11 cellular contexts compared by ENCODE assay signal in genomic region chr2:101558740-101559508, GRCh38.
DNase-seq lines count a peak whose midpoint lies in the region; ATAC-seq, FAIRE-seq and TF ChIP-seq lines count a peak whose summit lies in the region.
"Had no signal": no experiment of that assay in that cellular context is flagged by ENCODE, and none has a peak within 500 bp of the region (broad histone marks: within the 10 kb centered on the region; RNA-seq: fewer than 3 reads in every experiment).

No MANE protein-coding gene starts in this region.

- H3K9me3 ChIP-seq in astrocyte (ENCODE audit: insufficient read depth, low read depth, low read length) (no peaks in the 10 kb centered on the region), pancreas (no peaks in the 10 kb centered on the region)

- H3K27ac Mint-ChIP-seq in astrocyte (ENCODE audit: unreplicated experiment): no peak overlapping the region

- peaks cover 17% of the 10 kb centered on the region for H3K9me3 Mint-ChIP-seq in astrocyte (ENCODE audit: unreplicated experiment)

- peak overlapping the region; percentile 30 for H3K4me2 ChIP-seq in astrocyte (ENCODE audit: low read length)

- FAIRE-seq in astrocyte (lab: Jason Lieb, UNC): no peak
- no peak for FAIRE-seq in pancreas (lab: Jason Lieb, UNC)

- H3K27ac ChIP-seq in astrocyte (ENCODE audit: low read depth, low read length) (peak overlapping the region; percentile 11), pancreas (no peak overlapping the region)

- H3K4me1 ChIP-seq in astrocyte (ENCODE audit: insufficient read depth, low read length) (peaks cover 6% of the 10 kb centered on the region), pancreas (no peaks in the 10 kb centered on the region)

- no peaks in the 10 kb centered on the region for H3K4me1 Mint-ChIP-seq in astrocyte (ENCODE audit: low read depth, unreplicated experiment)

- intact Hi-C loops in pancreas (cut with DNase I): no loop called here

- no peak for TF ChIP-seq CTCF in AG09319 (IDR thresholded peaks at IDR 0.05; ENCODE audit: low read depth, low read length)
- TF ChIP-seq CTCF in astrocyte (IDR thresholded peaks at IDR 0.05; ENCODE audit: insufficient read depth, low read depth, low read length): no peak
- TF ChIP-seq CTCF in fibroblast of villous mesenchyme (IDR thresholded peaks at IDR 0.05; ENCODE audit: insufficient read depth, low read depth, low read length): no peak
- no peak for TF ChIP-seq CTCF in pancreas (IDR thresholded peaks at IDR 0.05)

- no peaks in the 10 kb centered on the region for H3K27me3 ChIP-seq in astrocyte (ENCODE audit: insufficient read depth, low read length)
- H3K27me3 ChIP-seq in pancreas: no peaks in the 10 kb centered on the region

- peaks cover 4% of the 10 kb centered on the region for H3K36me3 Mint-ChIP-seq in astrocyte (ENCODE audit: low read depth, unreplicated experiment)

- H3K4me3 ChIP-seq in astrocyte (ENCODE audit: insufficient read depth, low read depth, low read length): no peak overlapping the region
- H3K4me3 ChIP-seq in fibroblast of villous mesenchyme (ENCODE audit: low read depth, low read length): no peak overlapping the region
- no peak overlapping the region for H3K4me3 ChIP-seq in pancreas

- H3K36me3 ChIP-seq in astrocyte (ENCODE audit: insufficient read depth, low read length): no peaks in the 10 kb centered on the region
- no peaks in the 10 kb centered on the region for H3K36me3 ChIP-seq in pancreas

- H2AFZ ChIP-seq in astrocyte (ENCODE audit: low read depth, low read length): no peak overlapping the region

- DNase-seq in AG09319 (ENCODE audit: extremely low read depth, low read depth): peak; percentile 41
- DNase-seq in astrocyte (ENCODE audit: low read depth): peak; percentile 70
- peak; percentile 91 for DNase-seq in fibroblast of villous mesenchyme (ENCODE audit: low read depth)
- no peak for DNase-seq in pancreas
- DNase-seq in midbrain (lab: John Stamatoyannopoulos, UW): no peak
- no peak for DNase-seq in HPDE6-E6E7 (ENCODE audit: extremely low spot score)
- no peak for DNase-seq in NCI-H2029 treated with DMSO at 0.1 percent for 48 hours (lab: John Stamatoyannopoulos, UW)
- no peak for DNase-seq in SHP77 treated with DMSO at 0.1 percent for 48 hours (lab: John Stamatoyannopoulos, UW)
- DNase-seq: activated CD4-positive, alpha-beta T cell treated with anti-CD3 and anti-CD28 coated beads for 1 hour; activated naive CD4-positive, alpha-beta T cell treated with anti-CD3 and anti-CD28 coated beads, Interleukin-2, amount 50 U/mL, for 16 hours; NCI-H2081 treated with DMSO at 0.1 percent for 48 hours had no signal

- WGBS in pancreas, 2 donors: 33 to 35% methylated on average over 9 of the region's 9 CpGs

- H3K27me3 Mint-ChIP-seq in astrocyte (ENCODE audit: low read depth, unreplicated experiment): peaks cover 5% of the 10 kb centered on the region

- no peaks in the 10 kb centered on the region for H3K79me2 ChIP-seq in astrocyte (ENCODE audit: insufficient read depth, low read length)

- H3K4me3 Mint-ChIP-seq in astrocyte (ENCODE audit: unreplicated experiment): no peak overlapping the region

- ATAC-seq in pancreas: peak in 3 of 4 donors; percentile 24 to 45 (median 41)

- peak overlapping the region; percentile 31 for H3K9ac ChIP-seq in astrocyte (ENCODE audit: low read length)

- H4K20me1 ChIP-seq in astrocyte (ENCODE audit: insufficient read depth, low read length): no peaks in the 10 kb centered on the region

Comparison
In these comparisons a context has a peak if more than half of its experiments do, and no peak if none do; other contexts are left out.
1. DNase-seq: peak in AG09319 (single experiment), astrocyte (single experiment) and fibroblast of villous mesenchyme (single experiment); none in pancreas (0 of 6), midbrain (single experiment), HPDE6-E6E7 (single experiment), NCI-H2029 treated with DMSO at 0.1 percent for 48 hours (single experiment) and SHP77 treated with DMSO at 0.1 percent for 48 hours (single experiment).